ENCODE assay signal across 12 cellular contexts in the genomic region with DNA sequence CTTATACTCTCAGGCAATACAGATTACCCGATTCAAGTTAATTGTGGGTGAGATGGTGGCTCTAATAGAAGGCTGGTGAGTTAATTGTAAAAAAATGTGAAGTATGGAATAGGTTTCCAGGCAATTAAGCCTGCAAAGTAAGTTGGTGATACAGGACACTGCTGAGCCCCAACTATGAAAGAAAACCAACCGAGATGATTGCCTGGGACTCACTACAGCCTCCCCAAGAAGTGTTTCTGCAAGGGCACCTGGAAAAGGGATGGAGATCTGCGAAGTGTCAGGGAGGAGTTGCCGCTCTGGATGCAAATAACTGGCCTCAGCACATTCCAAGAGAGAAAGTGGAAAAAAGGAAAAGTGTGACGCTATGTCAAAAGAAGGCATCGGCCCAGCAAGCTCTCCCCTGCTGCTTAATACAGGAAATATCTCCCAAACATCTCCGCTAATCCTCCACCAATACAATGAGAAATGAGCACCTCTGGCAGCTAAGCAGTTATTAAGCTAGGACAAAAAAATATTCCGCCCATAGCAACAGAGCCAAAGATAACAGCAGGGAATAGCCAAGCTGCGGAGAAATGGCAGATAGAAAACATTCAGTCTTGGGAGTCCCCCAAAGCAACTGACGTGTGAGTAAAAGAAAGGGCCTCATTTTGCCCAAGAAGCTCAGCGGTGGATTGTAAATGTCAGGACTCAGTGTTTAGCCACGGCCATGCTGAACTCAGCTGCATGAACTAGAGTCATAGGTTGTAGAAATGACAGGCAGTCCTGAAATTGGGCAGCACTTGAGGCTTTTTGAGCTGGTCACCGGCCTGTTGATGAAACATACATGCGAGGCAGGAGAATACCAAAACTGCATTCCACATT.
DNase-seq lines count a peak whose midpoint lies in the region; ATAC-seq and TF ChIP-seq lines count a peak whose summit lies in the region.
"Had no signal": no experiment of that assay in that cellular context is flagged by ENCODE, and none has a peak within 500 bp of the region (broad histone marks: within the 10 kb centered on the region; RNA-seq: fewer than 3 reads in every experiment).

No MANE protein-coding gene starts in this region.

- H3K4me3 Mint-ChIP-seq in HFFc6: peak overlapping the region; percentile 77

- peaks cover 38% of the 10 kb centered on the region for H3K4me1 ChIP-seq in skeletal muscle satellite cell (ENCODE audit: control insufficient read depth, insufficient read depth, low read length)

- H3K27me3 Mint-ChIP-seq in HFFc6 (ENCODE audit: insufficient read depth): peaks cover 5% of the 10 kb centered on the region

- no peak for TF ChIP-seq CTCF in HFFc6 (IDR thresholded peaks at IDR 0.05)

- no peaks in the 10 kb centered on the region for H3K9me3 ChIP-seq in skeletal muscle satellite cell (replicated peaks; ENCODE audit: low read length)

- H3K4me3 ChIP-seq in skeletal muscle satellite cell (ENCODE audit: low read length): peak overlapping the region; percentile 30

- DNase-seq in HFFc6 (peak; percentile 51), brain pericyte (ENCODE audit: low read depth, low spot score) (peak; percentile 61), islet precursor cell (peak; percentile 77)
- no peak for DNase-seq in activated effector memory CD4-positive, alpha-beta T cell treated with anti-CD3 and anti-CD28 coated beads, Interleukin-2, amount 50 U/mL, for 16 hours
- DNase-seq: activated T-cell treated with anti-CD3 and anti-CD28 coated beads, Interleukin-2, amount 50 U/mL, for 48 hours; Calu3; stimulated activated CD4-positive, alpha-beta T cell treated with anti-CD3 and anti-CD28 coated beads, Interleukin-4, amount 100 ng/mL, for 24 hours; T-helper 1 cell had no signal

- peaks cover 25% of the 10 kb centered on the region for H3K4me1 Mint-ChIP-seq in HFFc6 (ENCODE audit: low read depth)

- H3K9me3 Mint-ChIP-seq in HFFc6: no peaks in the 10 kb centered on the region

- H3K27me3 ChIP-seq in skeletal muscle satellite cell (ENCODE audit: control insufficient read depth, insufficient read depth, low read length): peaks cover 3% of the 10 kb centered on the region

- peak overlapping the region; percentile 30 for H3K9ac ChIP-seq in skeletal muscle satellite cell (ENCODE audit: low read depth, low read length)

- H3K4me2 ChIP-seq in skeletal muscle satellite cell (ENCODE audit: low read length): peak overlapping the region; percentile 68

- peaks cover 9% of the 10 kb centered on the region for H3K36me3 Mint-ChIP-seq in HFFc6 (ENCODE audit: low read depth)

- no peaks in the 10 kb centered on the region for H3K36me3 ChIP-seq in skeletal muscle satellite cell (ENCODE audit: insufficient read depth, low read length)

- ATAC-seq in GM21717 (IDR thresholded peaks at IDR 0.05; ENCODE audit: unreplicated experiment) (no peak), HG03280 (IDR thresholded peaks at IDR 0.05; ENCODE audit: unreplicated experiment) (no peak), HG02884 (IDR thresholded peaks at IDR 0.05; ENCODE audit: unreplicated experiment) (no peak)

- H3K27ac Mint-ChIP-seq in HFFc6: peak overlapping the region; percentile 84
